In genomic region chr2:226115102-226115831, GRCh38 we compare ENCODE assay signal across 2 cellular contexts.
TF ChIP-seq lines count a peak whose summit lies in the region.

No MANE protein-coding gene starts in this region.

TF ChIP-seq in A549, 52 proteins besides CTCF, POLR2A, EP300 and RAD21 (continued from another document):
- peak; percentile 100 for TF ChIP-seq JUNB (IDR thresholded peaks at IDR 0.05)
- TF ChIP-seq ZC3H11A (IDR thresholded peaks at IDR 0.05) = no peak
- no peak for TF ChIP-seq BHLHE40 (IDR thresholded peaks at IDR 0.05; ENCODE audit: low read depth, low read length)
- peak; percentile 65; the same call in 2 of the 3 replicates for TF ChIP-seq SMC3 (IDR thresholded peaks at IDR 0.05)
- no peak for TF ChIP-seq RCOR1 (IDR thresholded peaks at IDR 0.05; ENCODE audit: low read depth, low read length)
- peak; percentile 86 for TF ChIP-seq MAX (IDR thresholded peaks at IDR 0.05)
- no peak for TF ChIP-seq ESRRA (IDR thresholded peaks at IDR 0.05; ENCODE audit: borderline replicate concordance, low read length)
- no peak for TF ChIP-seq HDAC2 (IDR thresholded peaks at IDR 0.05)
- TF ChIP-seq ATOH8 (CRISPR knock-in tag; IDR thresholded peaks at IDR 0.05; ENCODE audit: low read depth) = no peak
- no peak for TF ChIP-seq USF2 (IDR thresholded peaks at IDR 0.05)
- TF ChIP-seq SREBF2 (IDR thresholded peaks at IDR 0.05) = no peak
- no peak for TF ChIP-seq CBX2 (IDR thresholded peaks at IDR 0.05; ENCODE audit: borderline replicate concordance, low read depth)
- peak; percentile 97; the same call in 2 of the 3 replicates for TF ChIP-seq BCL3 (IDR thresholded peaks at IDR 0.05)

TF ChIP-seq in HCT116, 20 proteins besides CTCF, POLR2A, EP300 and RAD21 (continued from another document):
- TF ChIP-seq REST (IDR thresholded peaks at IDR 0.05; ENCODE audit: low read depth) (no peak), EZH2 (IDR thresholded peaks at IDR 0.05) (no peak), CBX3 (IDR thresholded peaks at IDR 0.05; ENCODE audit: low read depth) (peak; percentile 99), TCF7L2 (IDR thresholded peaks at IDR 0.05; ENCODE audit: borderline replicate concordance, extremely low read depth, insufficient read depth, insufficient read length) (peak; percentile 99), CEBPB (IDR thresholded peaks at IDR 0.05; ENCODE audit: low read depth) (peak; percentile 97), SIN3A (IDR thresholded peaks at IDR 0.05; ENCODE audit: low read depth) (peak; percentile 92), SP1 (IDR thresholded peaks at IDR 0.05; ENCODE audit: low read depth) (peak; percentile 100), FOSL1 (IDR thresholded peaks at IDR 0.05; ENCODE audit: low read depth) (peak; percentile 100)
